In the genomic region with DNA sequence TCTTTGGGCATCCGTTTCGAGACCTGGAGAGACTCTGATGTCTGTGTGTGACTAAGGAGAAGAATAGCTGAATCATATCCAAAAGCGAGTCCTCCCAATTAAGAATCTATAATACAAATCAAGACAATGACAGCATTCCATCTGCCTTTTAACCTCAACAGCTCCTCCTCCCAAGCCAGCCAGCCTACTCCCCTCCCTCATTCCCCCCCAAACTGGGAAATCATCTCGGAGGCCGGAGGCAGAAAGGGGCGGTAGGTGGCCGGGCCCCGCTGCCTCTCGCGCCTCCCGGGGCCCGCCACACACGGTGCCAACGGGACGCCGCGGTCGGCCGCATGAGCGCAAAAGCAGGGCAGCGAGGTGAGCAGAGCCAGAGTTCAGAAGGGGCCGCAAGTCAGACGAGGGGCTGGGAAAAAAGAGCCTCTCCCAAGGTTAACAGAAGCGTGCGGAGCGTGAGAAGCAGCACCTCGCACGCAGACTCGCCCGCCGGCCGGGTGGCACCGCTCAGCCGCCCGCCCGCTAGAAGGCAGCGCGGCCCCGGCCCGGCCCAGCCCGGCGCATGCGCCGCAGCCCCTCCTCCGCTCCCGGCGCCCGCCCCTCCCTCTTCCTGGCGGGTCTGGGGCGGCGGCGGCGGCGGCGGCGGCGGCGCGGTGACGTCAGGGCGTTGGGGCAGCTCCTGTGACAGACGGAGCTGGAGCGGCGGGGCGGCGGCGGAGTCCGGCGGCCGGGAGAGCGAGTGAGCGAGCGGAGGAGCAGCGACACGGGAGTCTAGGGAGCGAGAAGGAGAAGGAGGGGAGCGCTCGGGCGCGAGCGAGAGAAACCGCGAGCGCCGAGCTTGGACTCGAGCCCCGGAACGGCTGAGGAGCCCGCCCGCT, we compare ENCODE assay signal across 8 cellular contexts. TPM values are rescaled to one million over a fixed set of nuclear protein-coding genes. Genes with fewer than 3 reads are reported as not detected.
DNase-seq lines count a peak whose midpoint lies in the region; ATAC-seq, FAIRE-seq and TF ChIP-seq lines count a peak whose summit lies in the region.

A gene (plus strand): TSS at position 681 of the 872 bp plus-strand sequence. CDS start 44,635 bp downstream, outside the sequence.

- no peaks in the 10 kb centered on the region for H3K36me3 Mint-ChIP-seq in WTC11
- H3K36me3 Mint-ChIP-seq in immature natural killer cell, result no peaks in the 10 kb centered on the region

- BruUV-seq in A673 (replicated peaks; lab: Mats Ljungman, UMichigan), result TSS peak; percentile 94

- intact Hi-C loops in A673 (cut with micrococcal nuclease; ENCODE audit: unreplicated experiment), result loop anchor here (5.0 to 10.0 kb wide), 2 partner anchors 78 to 196 kb away; a partner anchor contains a TSS
- intact Hi-C loops in spleen (cut with DNase I; ENCODE audit: low total_unique reads), result loop anchor here (10.0 kb wide), 1 partner anchor 82 kb away; no protein-coding TSS in a partner anchor

- CTCF ChIA-PET in A673 (lab: Charles Lee), result no interaction called here
- CTCF ChIA-PET in WTC11 (lab: Charles Lee), result interaction anchor here (1.2 to 2.6 kb wide), 5 partner anchors 13 to 256 kb away, joined by 3 to 11 read pairs (median 5); no protein-coding TSS in a partner anchor

- POLR2A ChIA-PET in A673 (lab: Charles Lee; ENCODE audit: low non-redundant PET), result interaction anchor here (0.8 kb wide), 1 partner anchor 85 kb away, joined by 3 read pairs; no protein-coding TSS in a partner anchor
- POLR2A ChIA-PET in WTC11 (lab: Charles Lee), result interaction anchor here (0.5 to 1.7 kb wide), 4 partner anchors 12 to 1008 kb away, joined by 4 to 8 read pairs (median 4); a partner anchor contains a TSS

- 0 out of 2 replicates have a peak, but pooled peaks have one; percentile 14 for TF ChIP-seq CTCF in A673 (conservative IDR thresholded peaks at IDR 0.05; ENCODE audit: low read depth, low read length)
- no peak for TF ChIP-seq CTCF in WTC11 (IDR thresholded peaks at IDR 0.05)
- peak; percentile 5 for TF ChIP-seq CTCF in bronchial epithelial cell (IDR thresholded peaks at IDR 0.05; ENCODE audit: insufficient read depth, low read length, severe bottlenecking)
- TF ChIP-seq CTCF in spleen (IDR thresholded peaks at IDR 0.05 in 8 of 11, conservative IDR thresholded peaks at IDR 0.05 in 3 of 11), result peak in 4 of 11 experiments; percentile 13 to 33 (median 20)

- DNase-seq in A673 (ENCODE audit: low spot score) (peak; percentile 95), NCI-H2227 treated with DMSO at 0.1 percent for 48 hours (lab: John Stamatoyannopoulos, UW) (peak; percentile 83), WTC11 (ENCODE audit: low spot score) (peak; percentile 93), bronchial epithelial cell (ENCODE audit: low read depth) (peak; percentile 70), immature natural killer cell (peak; percentile 96 to 97 (median 97)), spleen (peak; percentile 99)

- 0 to 1% (median 0%) methylated on average over 34 to 81 of the region's 90 CpGs for WGBS in spleen, 5 donors

- TF ChIP-seq POLR2A in spleen (IDR thresholded peaks at IDR 0.05), result peak in 2 of 3 donors; percentile 53 to 62

- no peak for FAIRE-seq in bronchial epithelial cell (lab: Jason Lieb, UNC)

- ATAC-seq in GM18858 (IDR thresholded peaks at IDR 0.05; ENCODE audit: unreplicated experiment), result peak; percentile 57
- peak; percentile 71 for ATAC-seq in HG03095 (IDR thresholded peaks at IDR 0.05; ENCODE audit: unreplicated experiment)
- peak; percentile 88 for ATAC-seq in WTC11

- peak within 1 kb of the TSS; percentile 98 for H3K27ac Mint-ChIP-seq in WTC11
- peak within 1 kb of the TSS; percentile 88 to 99 (median 97) for H3K27ac Mint-ChIP-seq in immature natural killer cell

- H3K27ac ChIP-seq in A673 (ENCODE audit: low read depth, low read length, poor library complexity, severe bottlenecking) (peak within 1 kb of the TSS; percentile 95), spleen (peak within 1 kb of the TSS; percentile 98 to 100 (median 99))

- no peaks in the 10 kb centered on the region for H3K36me3 ChIP-seq in A673 (ENCODE audit: insufficient read depth, low read length, poor library complexity, severe bottlenecking)
- no peaks in the 10 kb centered on the region for H3K36me3 ChIP-seq in bronchial epithelial cell (ENCODE audit: control insufficient read depth, insufficient read depth, low read length)
- no peaks in the 10 kb centered on the region for H3K36me3 ChIP-seq in spleen

- H3K9me3 Mint-ChIP-seq in WTC11 (no peaks in the 10 kb centered on the region), immature natural killer cell (no peaks in the 10 kb centered on the region)

- peak within 1 kb of the TSS; percentile 97 for H3K4me3 ChIP-seq in A673 (ENCODE audit: low read depth, low read length, poor library complexity, severe bottlenecking)
- peak within 1 kb of the TSS; percentile 97 for H3K4me3 ChIP-seq in bronchial epithelial cell (ENCODE audit: low read depth, low read length)
- H3K4me3 ChIP-seq in spleen, result peak within 1 kb of the TSS; percentile 52 to 99 (median 90)

- H3K9me3 ChIP-seq in A673 (ENCODE audit: low read depth, low read length, poor library complexity, severe bottlenecking) (no peaks in the 10 kb centered on the region), spleen (no peaks in the 10 kb centered on the region)

- H3K4me1 Mint-ChIP-seq in WTC11 (peaks cover 26% of the 10 kb centered on the region), immature natural killer cell (peaks cover 32 to 38% of the 10 kb centered on the region in 2 donors)

- peak within 1 kb of the TSS; percentile 91 for H3K4me3 Mint-ChIP-seq in WTC11
- peak within 1 kb of the TSS; percentile 89 to 97 (median 94) for H3K4me3 Mint-ChIP-seq in immature natural killer cell

- H3K4me1 ChIP-seq in A673 (ENCODE audit: insufficient read depth, low read length, poor library complexity, severe bottlenecking), result peaks cover 17% of the 10 kb centered on the region
- peaks cover 29 to 50% (median 45%) of the 10 kb centered on the region in 6 donors for H3K4me1 ChIP-seq in spleen

- H3K27me3 Mint-ChIP-seq in WTC11 (ENCODE audit: low read depth) (no peaks in the 10 kb centered on the region; the same call in 1 of the 2 replicates), immature natural killer cell (ENCODE audit: low read depth in 3 of 3) (peaks cover 5 to 15% (median 10%) of the 10 kb centered on the region in 3 donors)

- H3K27me3 ChIP-seq in A673 (replicated peaks; ENCODE audit: insufficient read depth, low read depth, low read length, poor library complexity), result no peaks in the 10 kb centered on the region
- no peaks in the 10 kb centered on the region for H3K27me3 ChIP-seq in bronchial epithelial cell (ENCODE audit: control insufficient read depth, insufficient read depth, low read length)
- H3K27me3 ChIP-seq in spleen (replicated peaks in 1 of 7), result no peaks in the 10 kb centered on the region

TF ChIP-seq in WTC11, 78 proteins besides CTCF, POLR2A, EP300 and RAD21 (continues in another document):
- TF ChIP-seq FOXK1 (CRISPR knock-in tag; IDR thresholded peaks at IDR 0.05) (peak; percentile 26; the same call in 1 of the 2 replicates), FOXP1 (CRISPR knock-in tag; IDR thresholded peaks at IDR 0.05; ENCODE audit: borderline replicate concordance) (peak; percentile 75; the same call in 1 of the 2 replicates), GTF2I (CRISPR knock-in tag; conservative IDR thresholded peaks at IDR 0.05) (no peak)
- TF ChIP-seq, protein P1, sequence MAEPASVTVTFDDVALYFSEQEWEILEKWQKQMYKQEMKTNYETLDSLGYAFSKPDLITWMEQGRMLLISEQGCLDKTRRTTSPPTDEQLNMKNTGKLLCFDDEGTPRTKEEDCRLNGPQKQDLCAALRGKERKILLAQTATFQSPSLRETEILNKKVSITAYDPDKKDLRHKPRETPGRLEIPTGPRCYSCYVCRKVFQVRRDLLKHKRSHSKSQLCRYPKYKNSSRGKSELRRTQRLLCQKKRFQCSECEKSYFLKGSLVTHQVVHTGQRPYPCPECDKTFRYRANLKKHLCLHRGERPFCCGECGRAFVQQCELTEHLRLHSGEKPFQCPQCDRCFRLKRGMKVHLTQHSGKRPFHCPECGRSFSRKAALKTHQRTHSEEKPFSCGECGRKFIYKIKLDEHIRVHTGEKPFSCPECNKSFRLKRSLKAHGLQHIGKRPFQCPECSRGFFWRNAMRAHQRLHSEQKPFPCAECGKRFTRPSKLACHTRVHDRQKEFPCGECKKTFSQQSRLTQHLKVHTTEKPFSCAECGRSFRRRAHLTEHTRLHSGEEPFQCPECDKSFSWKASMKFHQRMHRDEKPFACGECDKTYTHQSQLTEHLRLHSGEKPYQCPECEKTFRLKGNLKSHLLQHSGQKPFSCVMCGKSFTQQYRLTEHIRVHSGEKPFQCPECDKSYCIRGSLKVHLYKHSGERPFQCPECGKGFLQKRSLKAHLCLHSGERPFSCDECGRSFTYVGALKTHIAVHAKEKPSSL (CRISPR knock-in tag; conservative IDR thresholded peaks at IDR 0.05), result no peak

RNA-seq across cellular contexts. Expression of the gene that starts here (rescaled TPM):
- total RNA-seq in A673 (2021) (210 and 212 TPM in 2 replicates), WTC11 (2021) (113 to 115 TPM (median 114 TPM) in 3 replicates), bronchial epithelial cell (109 and 131 TPM in 2 replicates), spleen (100 to 1,000 TPM; 101 to 175 (median 117) TPM)
- polyA plus RNA-seq in immature natural killer cell (10 to 100 TPM in 1 of 3 donors, 1 to 10 TPM in 2; 6.5 to 14.0 (median 8.7) TPM), spleen (10 to 100 TPM; 20.8 to 34.5 (median 30.8) TPM)

Comparison
In these comparisons a context has a peak if more than half of its experiments do, and no peak if none do; other contexts are left out.
1. Peak in every context shown above with its lines: DNase-seq, ATAC-seq, H3K4me3 ChIP-seq and H3K27ac ChIP-seq.